Comparison of ENCODE assay signal across 1 cellular context in genomic region chr5:139343476-139343875, GRCh38.
TF ChIP-seq lines count a peak whose summit lies in the region.

No MANE protein-coding gene starts in this region.

TF ChIP-seq in HCT116, 20 proteins besides CTCF, POLR2A, EP300 and RAD21 (continued from another document):
- no peak for TF ChIP-seq REST (IDR thresholded peaks at IDR 0.05; ENCODE audit: low read depth)
- no peak for TF ChIP-seq YY1 (IDR thresholded peaks at IDR 0.05; ENCODE audit: extremely low read depth, insufficient replicate concordance, low read depth, low read length)
